8 cellular contexts compared by ENCODE assay signal in genomic region chr16:83967838-83968482, GRCh38. TPM values are rescaled to one million over a fixed set of nuclear protein-coding genes. Genes with fewer than 3 reads are reported as not detected.
DNase-seq lines count a peak whose midpoint lies in the region; ATAC-seq lines count a peak whose summit lies in the region.

NECAB2 (plus strand) TSS chr16:83968244; CDS start chr16:83968649, 405 bp downstream.

- H3K27me3 ChIP-seq in right cardiac atrium (ENCODE audit: control insufficient read depth, insufficient read depth): no peaks in the 10 kb centered on the region

- intact Hi-C loops in right cardiac atrium (cut with DNase I) (loop anchor here in 3 of 4 donors (5.0 kb wide), 3 partner anchors 94 to 214 kb away; no protein-coding TSS in a partner anchor), sciatic nerve (cut with DNase I) (loop anchor here (5.0 to 10.0 kb wide), 2 partner anchors 84 to 517 kb away; no protein-coding TSS in a partner anchor)

- WGBS in right cardiac atrium: 7% methylated on average over 56 of the region's 56 CpGs

- peak within 1 kb of the TSS; percentile 78 for H3K4me3 ChIP-seq in right cardiac atrium (ENCODE audit: low read length)

- ATAC-seq in right cardiac atrium: peak; percentile 50 to 67
- ATAC-seq in sciatic nerve: peak; percentile 57
- ATAC-seq in GM18867 (IDR thresholded peaks at IDR 0.05; ENCODE audit: unreplicated experiment): no peak
- ATAC-seq in HG03460 (IDR thresholded peaks at IDR 0.05; ENCODE audit: unreplicated experiment): no peak

- no peaks in the 10 kb centered on the region for H3K4me1 ChIP-seq in right cardiac atrium (ENCODE audit: control insufficient read depth, insufficient read depth, low read length)

- peak; percentile 31 for DNase-seq in NCI-H1436 (lab: John Stamatoyannopoulos, UW)
- no peak for DNase-seq in NCI-H1436 treated with DMSO at 0.1 percent for 48 hours (lab: John Stamatoyannopoulos, UW)
- DNase-seq in HuH-7.5 (ENCODE audit: low spot score): peak; percentile 72
- peak; percentile 29 for DNase-seq in amniotic stem cell (lab: John Stamatoyannopoulos, UW)
- peak; percentile 65 to 88 (median 85) for DNase-seq in right cardiac atrium
- DNase-seq in sciatic nerve (ENCODE audit: low spot score): peak; percentile 75

- H3K27ac ChIP-seq in right cardiac atrium (ENCODE audit: low read length): no peak within 1 kb of the TSS

- H3K9me3 ChIP-seq in right cardiac atrium (ENCODE audit: control insufficient read depth, low read length): no peaks in the 10 kb centered on the region

RNA-seq across cellular contexts. Expression of gene NECAB2, which starts in this region (rescaled TPM):
- total RNA-seq in right cardiac atrium: 1 to 10 TPM in 2 of 4 donors, under 1 TPM in 2; 0.28 to 1.8 (median 1.4) TPM
- 1.7 TPM for polyA plus RNA-seq in right cardiac atrium
- total RNA-seq in sciatic nerve: 0.80 TPM

Comparison
In these comparisons a context has a peak if more than half of its experiments do, and no peak if none do; other contexts are left out.
1. Peak in DNase-seq and ATAC-seq in sciatic nerve; RNA of the gene not detected or under 1 TPM.
2. ATAC-seq: peak in right cardiac atrium (2 of 2); none in GM18867 (single experiment) and HG03460 (single experiment).